Comparison of ENCODE assay signal across 7 cellular contexts in the genomic region with DNA sequence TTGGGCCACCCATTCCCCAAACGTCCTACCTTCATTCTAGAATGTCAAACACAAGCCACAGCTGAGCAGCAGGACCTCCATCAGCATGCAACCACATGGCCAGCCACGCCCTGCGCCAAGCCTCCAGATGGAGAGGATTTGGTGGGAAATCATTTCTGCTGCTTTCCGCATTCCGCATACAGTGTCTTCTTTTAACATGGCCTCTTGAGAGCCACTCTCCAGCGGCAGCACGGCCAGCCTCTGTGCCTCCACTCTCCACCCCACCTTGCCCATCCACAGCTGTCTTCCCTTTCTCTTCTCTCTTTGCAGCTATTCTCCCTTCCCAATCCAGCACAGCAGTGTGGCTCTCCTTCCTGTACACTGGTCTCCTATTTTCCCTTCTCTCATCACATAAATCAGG.
"Had no signal": no experiment of that assay in that cellular context is flagged by ENCODE, and none has a peak within 500 bp of the region (broad histone marks: within the 10 kb centered on the region; RNA-seq: fewer than 3 reads in every experiment).

No MANE protein-coding gene starts in this region.

- H3K27ac Mint-ChIP-seq: GM23338, H9, IgD-negative memory B cell had no signal

- H3K36me3 Mint-ChIP-seq: IgD-negative memory B cell had no signal

- H3K4me1 Mint-ChIP-seq: GM23338, IgD-negative memory B cell had no signal

- H2AFZ ChIP-seq: GM23338 had no signal

- H3K4me3 Mint-ChIP-seq: GM23338, H9 had no signal

- H3K4me2 ChIP-seq: GM23338 had no signal

- H3K9me3 Mint-ChIP-seq: GM23338, H9 had no signal

- DNase-seq: H9, HCEC 1CT, KBM-7 had no signal

- ATAC-seq: GM23338, HepG2 had no signal

- H3K27ac ChIP-seq: HL-60 had no signal

- H3K4me3 ChIP-seq: GM23338 had no signal

- H3K27me3 Mint-ChIP-seq: IgD-negative memory B cell had no signal
